ENCODE assay signal across 8 cellular contexts in genomic region chr7:92837214-92837749, GRCh38. TPM values are rescaled to one million over a fixed set of nuclear protein-coding genes. Genes with fewer than 3 reads are reported as not detected.
A peak's percentile ranks its signal among the peaks of the same experiment; 100 is the strongest.
DNase-seq lines count a peak whose midpoint lies in the region; TF ChIP-seq lines count a peak whose summit lies in the region.

No MANE protein-coding gene starts in this region.

- DNase-seq in NAMALWA (ENCODE audit: low spot score) (peak; percentile 55), MCF 10A (ENCODE audit: unreplicated experiment) (peak; percentile 18), AG08396 (ENCODE audit: low spot score) (no peak), superior temporal gyrus (ENCODE audit: extremely low spot score) (no peak), HK-2 (ENCODE audit: unreplicated experiment) (no peak), activated gamma-delta T cell (lab: John Stamatoyannopoulos, UW) (no peak)

- CTCF ChIA-PET in MCF 10A (lab: Yijun Ruan, JAX), result interaction anchor here (0.5 to 3.5 kb wide), 8 partner anchors 72 to 394 kb away, joined by 3 to 19 read pairs (median 4); no protein-coding TSS in a partner anchor

- H3K36me3 Mint-ChIP-seq in MCF 10A (ENCODE audit: insufficient read depth, unreplicated experiment), result peaks cover 16% of the 10 kb centered on the region

- H3K27me3 Mint-ChIP-seq in MCF 10A (ENCODE audit: insufficient read depth, unreplicated experiment), result no peaks in the 10 kb centered on the region

- POLR2A ChIA-PET in MCF 10A (lab: Yijun Ruan, JAX), result interaction anchor here (0.6 to 8.4 kb wide), 25 partner anchors 11 to 1587 kb away, joined by 3 to 89 read pairs (median 5); partner anchors contain the start of genes FAM133B, PEX1, RBM48 and SAMD9

- no peaks in the 10 kb centered on the region for H3K9me3 ChIP-seq in ES-I3 (ENCODE audit: control insufficient read depth, insufficient read depth, low read length)
- H3K9me3 ChIP-seq in mucosa of rectum (ENCODE audit: control insufficient read depth in 2 of 2, low read length in 2 of 2), result no peaks in the 10 kb centered on the region

- H3K36me3 ChIP-seq in ES-I3 (ENCODE audit: insufficient read depth, low read length), result no peaks in the 10 kb centered on the region
- no peaks in the 10 kb centered on the region for H3K36me3 ChIP-seq in mucosa of rectum (ENCODE audit: control insufficient read depth in 2 of 2, insufficient read depth in 2 of 2, low read length in 2 of 2)

- TF ChIP-seq CTCF in MCF 10A (IDR thresholded peaks at IDR 0.05; ENCODE audit: unreplicated experiment), result no peak

- H3K27ac ChIP-seq in mucosa of rectum (ENCODE audit: low read depth in 2 of 2, low read length in 2 of 2), result peak overlapping the region in 1 of 2 donors; percentile 52

- H3K27me3 ChIP-seq in mucosa of rectum (ENCODE audit: control insufficient read depth in 2 of 2, insufficient read depth in 2 of 2, low read length in 2 of 2), result no peaks in the 10 kb centered on the region

- intact Hi-C loops in MCF 10A (cut with micrococcal nuclease), result loop anchor here (5.0 to 10.0 kb wide), 3 partner anchors 80 to 398 kb away; partner anchors contain the start of gene VPS50

- peaks cover 24% of the 10 kb centered on the region for H3K4me1 Mint-ChIP-seq in MCF 10A (ENCODE audit: insufficient read depth, unreplicated experiment)

- H3K27ac Mint-ChIP-seq in MCF 10A (ENCODE audit: low read depth, unreplicated experiment), result peak overlapping the region; percentile 83

- no peaks in the 10 kb centered on the region for H3K9me3 Mint-ChIP-seq in MCF 10A (ENCODE audit: unreplicated experiment)

- peak overlapping the region; percentile 67 for H3K9ac ChIP-seq in ES-I3 (ENCODE audit: low read depth, low read length)
- peak overlapping the region; percentile 48 to 67 for H3K9ac ChIP-seq in mucosa of rectum (ENCODE audit: low read depth in 1 of 2, low read length in 2 of 2)

- H3K4me1 ChIP-seq in ES-I3 (ENCODE audit: insufficient read depth, low read length) (no peaks in the 10 kb centered on the region), mucosa of rectum (ENCODE audit: control insufficient read depth in 2 of 2, insufficient read depth in 2 of 2, low read length in 2 of 2) (peaks cover 0 to 5% of the 10 kb centered on the region in 2 donors)

- BruUV-seq in MCF 10A (replicated peaks; lab: Mats Ljungman, UMichigan), result TSS peak; percentile 66

- peak overlapping the region; percentile 83 for H3K4me3 Mint-ChIP-seq in MCF 10A (ENCODE audit: unreplicated experiment)

- peak overlapping the region; percentile 97 to 99 for H3K4me3 ChIP-seq in mucosa of rectum (ENCODE audit: low read length in 2 of 2)

RNA-seq across cellular contexts. Expression of gene CDK6, which starts 0.9 kb away (rescaled TPM):
- total RNA-seq in MCF 10A (2022), result 89.8 and 124 TPM in 2 replicates

Comparison
In these comparisons a context has a peak if more than half of its experiments do, and no peak if none do; other contexts are left out.
1. DNase-seq: peak in NAMALWA (single experiment) and MCF 10A (single experiment); none in AG08396 (single experiment), superior temporal gyrus (single experiment), HK-2 (single experiment) and activated gamma-delta T cell (single experiment).